ENCODE assay signal across 1 cellular context in the genomic region with DNA sequence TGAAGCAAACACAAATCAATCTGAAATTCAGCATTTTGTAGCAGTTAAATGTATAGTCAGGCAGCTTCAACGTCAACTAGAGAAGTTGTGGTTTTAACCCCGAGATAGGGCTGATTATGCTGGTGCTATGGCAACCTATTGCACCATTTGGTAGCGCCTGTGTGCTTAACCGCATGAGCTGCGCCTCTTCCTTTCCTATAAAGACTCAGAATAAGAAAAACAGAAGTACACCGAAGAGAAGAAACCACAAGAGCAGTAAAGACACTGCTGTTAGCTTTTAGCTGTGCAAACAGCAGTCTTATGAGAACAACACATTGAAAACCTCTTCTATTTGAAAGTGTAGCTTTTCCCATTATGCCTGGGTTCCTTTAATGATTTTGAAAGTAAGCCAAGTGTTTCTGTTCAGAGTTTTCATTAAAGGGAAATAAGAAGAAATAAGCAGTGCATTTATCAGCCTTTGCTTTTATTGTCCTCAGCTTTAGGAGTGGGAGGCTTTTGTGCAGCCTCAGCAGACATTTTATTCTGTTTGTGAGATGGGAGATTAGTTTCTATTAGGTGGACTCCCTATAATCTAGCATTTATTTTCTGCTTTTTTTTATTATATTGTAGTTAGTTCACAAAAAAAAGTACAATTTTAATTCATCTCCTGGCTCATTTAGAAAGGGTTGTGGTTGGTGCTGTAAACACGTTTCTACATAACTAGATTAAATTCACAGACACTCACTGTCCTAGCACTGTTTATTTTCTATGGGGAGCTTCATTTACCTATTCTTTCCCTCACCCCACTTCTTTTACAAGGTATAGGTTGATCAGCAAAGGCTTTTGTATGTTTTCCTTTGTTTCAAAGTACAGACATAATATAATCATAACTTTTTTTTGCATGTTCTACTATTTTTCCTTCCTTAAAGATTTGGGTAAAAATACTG.
TF ChIP-seq lines count a peak whose summit lies in the region.

No MANE protein-coding gene starts in this region.

TF ChIP-seq in K562, 482 proteins besides CTCF, POLR2A, EP300 and RAD21 (continued from another document and continues in another):
- no peak for TF ChIP-seq ARID2 (IDR thresholded peaks at IDR 0.05)
- no peak for TF ChIP-seq SP1 (CRISPR knock-in tag; IDR thresholded peaks at IDR 0.05)
- no peak for TF ChIP-seq TGIF2 (CRISPR knock-in tag; IDR thresholded peaks at IDR 0.05)
- TF ChIP-seq ZNF707 (CRISPR knock-in tag; conservative IDR thresholded peaks at IDR 0.05), result no peak
- no peak for TF ChIP-seq SAP30 (IDR thresholded peaks at IDR 0.05; ENCODE audit: borderline replicate concordance, insufficient read depth, low read depth, low read length, poor library complexity, severe bottlenecking)
- no peak for TF ChIP-seq ZBTB17 (CRISPR knock-in tag; IDR thresholded peaks at IDR 0.05)
- TF ChIP-seq ZKSCAN1 (IDR thresholded peaks at IDR 0.05; ENCODE audit: low read depth, low read length), result peak; percentile 95
- no peak for TF ChIP-seq ZNF184 (CRISPR knock-in tag; IDR thresholded peaks at IDR 0.05)
- TF ChIP-seq IRF9 (tag; IDR thresholded peaks at IDR 0.05), result 0 out of 2 replicates have a peak, but pooled peaks have one; percentile 23
- no peak for TF ChIP-seq SNAPC5 (CRISPR knock-in tag; IDR thresholded peaks at IDR 0.05)
- no peak for TF ChIP-seq ATF6 (CRISPR knock-in tag; IDR thresholded peaks at IDR 0.05)
- no peak for TF ChIP-seq NR4A1 (CRISPR knock-in tag; IDR thresholded peaks at IDR 0.05)
- no peak for TF ChIP-seq NR4A1 (tag; IDR thresholded peaks at IDR 0.05)
- TF ChIP-seq SMC3 (conservative IDR thresholded peaks at IDR 0.05; ENCODE audit: insufficient read depth, low read depth, low read length), result no peak
- peak; percentile 72; the same call in 1 of the 2 replicates for TF ChIP-seq CHAMP1 (IDR thresholded peaks at IDR 0.05)
- no peak for TF ChIP-seq NR2F6 (CRISPR knock-in tag; IDR thresholded peaks at IDR 0.05)
- TF ChIP-seq POLR2AphosphoS5 (IDR thresholded peaks at IDR 0.05; ENCODE audit: control insufficient read depth, insufficient read depth, low read depth, low read length), result peak; percentile 54
- no peak for TF ChIP-seq PHF21A (IDR thresholded peaks at IDR 0.05; ENCODE audit: borderline replicate concordance, low read depth)
- TF ChIP-seq SP2 (IDR thresholded peaks at IDR 0.05; ENCODE audit: extremely low read depth, low read depth, low read length, poor library complexity, severe bottlenecking), result no peak
- TF ChIP-seq ZBTB7A (IDR thresholded peaks at IDR 0.05; ENCODE audit: borderline replicate concordance, control insufficient read depth, low read depth, low read length), result no peak
- TF ChIP-seq KLF13 (tag; IDR thresholded peaks at IDR 0.05; ENCODE audit: borderline replicate concordance, low read depth), result no peak
- TF ChIP-seq, protein P1, sequence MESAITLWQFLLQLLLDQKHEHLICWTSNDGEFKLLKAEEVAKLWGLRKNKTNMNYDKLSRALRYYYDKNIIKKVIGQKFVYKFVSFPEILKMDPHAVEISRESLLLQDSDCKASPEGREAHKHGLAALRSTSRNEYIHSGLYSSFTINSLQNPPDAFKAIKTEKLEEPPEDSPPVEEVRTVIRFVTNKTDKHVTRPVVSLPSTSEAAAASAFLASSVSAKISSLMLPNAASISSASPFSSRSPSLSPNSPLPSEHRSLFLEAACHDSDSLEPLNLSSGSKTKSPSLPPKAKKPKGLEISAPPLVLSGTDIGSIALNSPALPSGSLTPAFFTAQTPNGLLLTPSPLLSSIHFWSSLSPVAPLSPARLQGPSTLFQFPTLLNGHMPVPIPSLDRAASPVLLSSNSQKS (CRISPR knock-in tag; IDR thresholded peaks at IDR 0.05), result 0 out of 2 replicates have a peak, but pooled peaks have one; percentile 58
- TF ChIP-seq HDAC1 (IDR thresholded peaks at IDR 0.05), result no peak
- TF ChIP-seq CHCHD3 (CRISPR knock-in tag; IDR thresholded peaks at IDR 0.05), result no peak
- peak; percentile 16 to 76; a peak in 2 of 4 replicates for TF ChIP-seq FOXA3 (CRISPR knock-in tag; conservative IDR thresholded peaks at IDR 0.05 in 1 of 2, IDR thresholded peaks at IDR 0.05 in 1 of 2)
- TF ChIP-seq ZNF24 (IDR thresholded peaks at IDR 0.05), result no peak
- TF ChIP-seq CHD2 (IDR thresholded peaks at IDR 0.05; ENCODE audit: low read depth, low read length), result no peak
- TF ChIP-seq ETS2 (tag; IDR thresholded peaks at IDR 0.05; ENCODE audit: borderline replicate concordance, poor library complexity, severe bottlenecking), result no peak
- no peak for TF ChIP-seq NR2C1 (IDR thresholded peaks at IDR 0.05)
- no peak for TF ChIP-seq NR2C1 (tag; IDR thresholded peaks at IDR 0.05)
- TF ChIP-seq, protein P2, sequence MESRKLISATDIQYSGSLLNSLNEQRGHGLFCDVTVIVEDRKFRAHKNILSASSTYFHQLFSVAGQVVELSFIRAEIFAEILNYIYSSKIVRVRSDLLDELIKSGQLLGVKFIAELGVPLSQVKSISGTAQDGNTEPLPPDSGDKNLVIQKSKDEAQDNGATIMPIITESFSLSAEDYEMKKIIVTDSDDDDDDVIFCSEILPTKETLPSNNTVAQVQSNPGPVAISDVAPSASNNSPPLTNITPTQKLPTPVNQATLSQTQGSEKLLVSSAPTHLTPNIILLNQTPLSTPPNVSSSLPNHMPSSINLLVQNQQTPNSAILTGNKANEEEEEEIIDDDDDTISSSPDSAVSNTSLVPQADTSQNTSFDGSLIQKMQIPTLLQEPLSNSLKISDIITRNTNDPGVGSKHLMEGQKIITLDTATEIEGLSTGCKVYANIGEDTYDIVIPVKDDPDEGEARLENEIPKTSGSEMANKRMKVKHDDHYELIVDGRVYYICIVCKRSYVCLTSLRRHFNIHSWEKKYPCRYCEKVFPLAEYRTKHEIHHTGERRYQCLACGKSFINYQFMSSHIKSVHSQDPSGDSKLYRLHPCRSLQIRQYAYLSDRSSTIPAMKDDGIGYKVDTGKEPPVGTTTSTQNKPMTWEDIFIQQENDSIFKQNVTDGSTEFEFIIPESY (CRISPR knock-in tag; IDR thresholded peaks at IDR 0.05), result 0 out of 2 replicates have a peak, but pooled peaks have one; percentile 11
- no peak for TF ChIP-seq E2F1 (CRISPR knock-in tag; IDR thresholded peaks at IDR 0.05)
- peak in 1 of 2 experiments; percentile 49; a peak in 1 of 4 replicates for TF ChIP-seq CSDE1 (IDR thresholded peaks at IDR 0.05)
- TF ChIP-seq, protein P3, sequence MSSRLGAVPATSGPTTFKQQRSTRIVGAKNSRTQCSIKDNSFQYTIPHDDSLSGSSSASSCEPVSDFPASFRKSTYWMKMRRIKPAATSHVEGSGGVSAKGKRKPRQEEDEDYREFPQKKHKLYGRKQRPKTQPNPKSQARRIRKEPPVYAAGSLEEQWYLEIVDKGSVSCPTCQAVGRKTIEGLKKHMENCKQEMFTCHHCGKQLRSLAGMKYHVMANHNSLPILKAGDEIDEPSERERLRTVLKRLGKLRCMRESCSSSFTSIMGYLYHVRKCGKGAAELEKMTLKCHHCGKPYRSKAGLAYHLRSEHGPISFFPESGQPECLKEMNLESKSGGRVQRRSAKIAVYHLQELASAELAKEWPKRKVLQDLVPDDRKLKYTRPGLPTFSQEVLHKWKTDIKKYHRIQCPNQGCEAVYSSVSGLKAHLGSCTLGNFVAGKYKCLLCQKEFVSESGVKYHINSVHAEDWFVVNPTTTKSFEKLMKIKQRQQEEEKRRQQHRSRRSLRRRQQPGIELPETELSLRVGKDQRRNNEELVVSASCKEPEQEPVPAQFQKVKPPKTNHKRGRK (tag; IDR thresholded peaks at IDR 0.05), result no peak
- no peak for TF ChIP-seq PKNOX1 (IDR thresholded peaks at IDR 0.05)
- peak; percentile 58; the same call in 1 of the 2 replicates for TF ChIP-seq ZNF395 (CRISPR knock-in tag; IDR thresholded peaks at IDR 0.05)
- TF ChIP-seq FOSL1 (tag; conservative IDR thresholded peaks at IDR 0.05), result peak; percentile 44; the same call in 1 of the 2 replicates
- TF ChIP-seq ZNF780A (CRISPR knock-in tag; IDR thresholded peaks at IDR 0.05), result no peak
- peak; percentile 42; the same call in 1 of the 2 replicates for TF ChIP-seq JUND (IDR thresholded peaks at IDR 0.05; ENCODE audit: borderline replicate concordance, low read depth, low read length)
- TF ChIP-seq JUND (tag; IDR thresholded peaks at IDR 0.05; ENCODE audit: borderline replicate concordance, low read depth, low read length), result no peak; the same call in 2 of the 3 replicates
- no peak; the same call in 1 of the 2 replicates for TF ChIP-seq POLR2G (IDR thresholded peaks at IDR 0.05; ENCODE audit: low read depth, low read length)
- TF ChIP-seq, protein P4, sequence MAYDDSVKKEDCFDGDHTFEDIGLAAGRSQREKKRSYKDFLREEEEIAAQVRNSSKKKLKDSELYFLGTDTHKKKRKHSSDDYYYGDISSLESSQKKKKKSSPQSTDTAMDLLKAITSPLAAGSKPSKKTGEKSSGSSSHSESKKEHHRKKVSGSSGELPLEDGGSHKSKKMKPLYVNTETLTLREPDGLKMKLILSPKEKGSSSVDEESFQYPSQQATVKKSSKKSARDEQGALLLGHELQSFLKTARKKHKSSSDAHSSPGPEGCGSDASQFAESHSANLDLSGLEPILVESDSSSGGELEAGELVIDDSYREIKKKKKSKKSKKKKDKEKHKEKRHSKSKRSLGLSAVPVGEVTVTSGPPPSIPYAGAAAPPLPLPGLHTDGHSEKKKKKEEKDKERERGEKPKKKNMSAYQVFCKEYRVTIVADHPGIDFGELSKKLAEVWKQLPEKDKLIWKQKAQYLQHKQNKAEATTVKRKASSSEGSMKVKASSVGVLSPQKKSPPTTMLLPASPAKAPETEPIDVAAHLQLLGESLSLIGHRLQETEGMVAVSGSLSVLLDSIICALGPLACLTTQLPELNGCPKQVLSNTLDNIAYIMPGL (CRISPR knock-in tag; IDR thresholded peaks at IDR 0.05), result no peak
- TF ChIP-seq SMAD3 (CRISPR knock-in tag; conservative IDR thresholded peaks at IDR 0.05), result no peak
- no peak for TF ChIP-seq ZNF830 (CRISPR knock-in tag; IDR thresholded peaks at IDR 0.05)
- no peak for TF ChIP-seq ZNF347 (CRISPR knock-in tag; IDR thresholded peaks at IDR 0.05; ENCODE audit: low read depth)
